Comparison of ENCODE assay signal across 8 cellular contexts in the genomic region with DNA sequence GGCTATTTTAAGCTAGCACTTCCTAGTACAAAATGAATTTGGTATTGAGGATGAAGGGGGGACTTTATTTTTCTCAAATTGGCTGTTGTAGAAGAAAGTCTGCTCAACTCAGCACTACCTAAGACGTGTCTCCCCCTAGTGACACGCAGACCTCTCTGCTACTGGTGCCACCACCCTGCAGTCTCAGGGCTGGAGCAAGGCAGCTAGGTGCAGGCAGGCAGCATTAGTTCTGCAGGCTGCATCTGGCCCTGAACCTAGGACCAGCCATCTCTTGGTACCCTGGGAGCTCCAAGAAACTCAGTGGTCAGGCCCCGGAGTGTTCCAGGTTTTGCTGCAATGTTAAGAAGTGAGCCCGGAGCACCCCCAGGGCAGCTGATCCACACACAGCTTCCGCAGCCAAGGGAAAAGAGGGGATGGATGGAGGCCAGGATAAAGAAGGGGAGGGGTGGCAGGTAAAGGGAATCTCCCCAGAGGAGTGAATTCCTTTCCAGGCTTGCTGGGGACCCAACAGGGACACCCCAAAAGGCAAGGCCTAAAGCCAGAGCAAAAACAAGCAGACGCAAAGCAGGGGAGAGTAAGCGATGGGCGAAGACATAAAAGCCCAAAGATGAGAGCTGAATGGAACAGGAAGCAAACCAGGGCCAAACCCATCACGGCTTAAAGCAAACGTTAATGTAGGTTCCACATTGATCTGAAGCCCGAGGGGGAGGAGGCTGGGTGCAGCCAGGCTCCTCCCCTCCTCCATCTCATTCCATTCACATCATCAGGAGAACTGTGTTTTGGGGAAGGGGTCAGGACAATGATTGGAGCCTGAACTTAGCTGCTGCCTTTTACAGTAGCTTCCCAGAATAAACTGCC.
A peak's percentile ranks its signal among the peaks of the same experiment; 100 is the strongest.
DNase-seq lines count a peak whose midpoint lies in the region; FAIRE-seq and TF ChIP-seq lines count a peak whose summit lies in the region.

No MANE protein-coding gene starts in this region.

- peak in 2 of 3 experiments; percentile 51 to 58 for TF ChIP-seq CTCF in ascending aorta (IDR thresholded peaks at IDR 0.05)

- no peak for FAIRE-seq in urothelium cell line (lab: Jason Lieb, UNC)

- H3K4me3 ChIP-seq in ascending aorta = peak overlapping the region; percentile 28 to 51

- peaks cover 8% of the 10 kb centered on the region for H3K27me3 Mint-ChIP-seq in activated CD4-positive, alpha-beta T cell treated with anti-CD3 and anti-CD28 coated beads, Interleukin-2, amount 10 ng/mL, durations not matched to agents 7 days and 5 days
- peaks cover 4% of the 10 kb centered on the region for H3K27me3 Mint-ChIP-seq in activated T-helper 2 cell treated with anti-CD3 and anti-CD28 coated beads, Interferon-gamma antibody, Interleukin-2, Interleukin-4, amounts not matched to agents 10 μg/mL and 5 μg/mL and 100 μg/mL, durations not matched to agents 14 hours and 24 hours and 36 hours (ENCODE audit: low read depth)

- POLR2A ChIA-PET in activated CD4-positive, alpha-beta T cell treated with anti-CD3 and anti-CD28 coated beads, Interleukin-2, amount 10 ng/mL, durations not matched to agents 7 days and 5 days (lab: Charles Lee) = no interaction called here

- peak overlapping the region; percentile 46 for H3K27ac Mint-ChIP-seq in activated CD4-positive, alpha-beta T cell treated with anti-CD3 and anti-CD28 coated beads, Interleukin-2, amount 10 ng/mL, durations not matched to agents 7 days and 5 days
- no peak overlapping the region for H3K27ac Mint-ChIP-seq in activated T-helper 2 cell treated with anti-CD3 and anti-CD28 coated beads, Interferon-gamma antibody, Interleukin-2, Interleukin-4, amounts not matched to agents 10 μg/mL and 5 μg/mL and 100 μg/mL, durations not matched to agents 14 hours and 24 hours and 36 hours

- peaks cover 25% of the 10 kb centered on the region for H3K4me1 Mint-ChIP-seq in activated CD4-positive, alpha-beta T cell treated with anti-CD3 and anti-CD28 coated beads, Interleukin-2, amount 10 ng/mL, durations not matched to agents 7 days and 5 days
- peaks cover 27% of the 10 kb centered on the region for H3K4me1 Mint-ChIP-seq in activated T-helper 2 cell treated with anti-CD3 and anti-CD28 coated beads, Interferon-gamma antibody, Interleukin-2, Interleukin-4, amounts not matched to agents 10 μg/mL and 5 μg/mL and 100 μg/mL, durations not matched to agents 14 hours and 24 hours and 36 hours (ENCODE audit: low read depth)

- peak; percentile 44 for DNase-seq in activated CD4-positive, alpha-beta T cell treated with anti-CD3 and anti-CD28 coated beads, Interleukin-2, amount 10 ng/mL, durations not matched to agents 7 days and 5 days
- DNase-seq in activated CD4-positive, alpha-beta T cell treated with anti-CD3 and anti-CD28 coated beads, Interleukin-2, amount 50 U/mL, for 1 hour = no peak
- DNase-seq in HuH-7 (ENCODE audit: low spot score) (peak; percentile 82), ascending aorta (ENCODE audit: low spot score in 2 of 2) (peak in 1 of 2 donors; percentile 68), islet precursor cell (peak; percentile 83), urothelium cell line (ENCODE audit: low spot score) (peak; percentile 25), T1000 (lab: John Stamatoyannopoulos, UW) (no peak)
- DNase-seq in activated T-helper 2 cell treated with anti-CD3 and anti-CD28 coated beads, Interferon-gamma antibody, Interleukin-2, Interleukin-4, amounts not matched to agents 10 μg/mL and 5 μg/mL and 100 μg/mL, durations not matched to agents 14 hours and 24 hours and 36 hours (ENCODE audit: low spot score) = no peak

- H3K36me3 Mint-ChIP-seq in activated CD4-positive, alpha-beta T cell treated with anti-CD3 and anti-CD28 coated beads, Interleukin-2, amount 10 ng/mL, durations not matched to agents 7 days and 5 days (ENCODE audit: low read depth) = no peaks in the 10 kb centered on the region
- no peaks in the 10 kb centered on the region for H3K36me3 Mint-ChIP-seq in activated T-helper 2 cell treated with anti-CD3 and anti-CD28 coated beads, Interferon-gamma antibody, Interleukin-2, Interleukin-4, amounts not matched to agents 10 μg/mL and 5 μg/mL and 100 μg/mL, durations not matched to agents 14 hours and 24 hours and 36 hours (ENCODE audit: low read depth)

- peaks cover 23 to 60% of the 10 kb centered on the region in 2 donors for H3K4me1 ChIP-seq in ascending aorta

- no peaks in the 10 kb centered on the region for H3K27me3 ChIP-seq in ascending aorta

- no peaks in the 10 kb centered on the region for H3K9me3 ChIP-seq in ascending aorta

- intact Hi-C loops in ascending aorta (cut with DNase I) = loop anchor here (1.0 to 10.0 kb wide), 7 partner anchors 15 to 923 kb away; no protein-coding TSS in a partner anchor
- intact Hi-C loops in activated T-helper 2 cell treated with anti-CD3 and anti-CD28 coated beads, Interferon-gamma antibody, Interleukin-2, Interleukin-4, amounts not matched to agents 10 μg/mL and 5 μg/mL and 100 μg/mL, durations not matched to agents 14 hours and 24 hours and 36 hours (cut with micrococcal nuclease) = loop anchor here (5.0 kb wide), 1 partner anchor 345 kb away; no protein-coding TSS in a partner anchor

- H3K9me3 Mint-ChIP-seq in activated CD4-positive, alpha-beta T cell treated with anti-CD3 and anti-CD28 coated beads, Interleukin-2, amount 10 ng/mL, durations not matched to agents 7 days and 5 days = no peaks in the 10 kb centered on the region
- no peaks in the 10 kb centered on the region for H3K9me3 Mint-ChIP-seq in activated T-helper 2 cell treated with anti-CD3 and anti-CD28 coated beads, Interferon-gamma antibody, Interleukin-2, Interleukin-4, amounts not matched to agents 10 μg/mL and 5 μg/mL and 100 μg/mL, durations not matched to agents 14 hours and 24 hours and 36 hours

- no peaks in the 10 kb centered on the region for H3K36me3 ChIP-seq in ascending aorta

- CTCF ChIA-PET in activated CD4-positive, alpha-beta T cell treated with anti-CD3 and anti-CD28 coated beads, Interleukin-2, amount 10 ng/mL, durations not matched to agents 7 days and 5 days (lab: Charles Lee) = interaction anchor here (0.5 to 1.0 kb wide), 2 partner anchors 12 to 158 kb away, joined by 3 to 4 read pairs; no protein-coding TSS in a partner anchor

- H3K4me3 Mint-ChIP-seq in activated CD4-positive, alpha-beta T cell treated with anti-CD3 and anti-CD28 coated beads, Interleukin-2, amount 10 ng/mL, durations not matched to agents 7 days and 5 days = no peak overlapping the region
- no peak overlapping the region for H3K4me3 Mint-ChIP-seq in activated T-helper 2 cell treated with anti-CD3 and anti-CD28 coated beads, Interferon-gamma antibody, Interleukin-2, Interleukin-4, amounts not matched to agents 10 μg/mL and 5 μg/mL and 100 μg/mL, durations not matched to agents 14 hours and 24 hours and 36 hours (ENCODE audit: low read depth)

- H3K27ac ChIP-seq in ascending aorta = peak overlapping the region; percentile 96 to 98

Comparison
In these comparisons a context has a peak if more than half of its experiments do, and no peak if none do; other contexts are left out.
1. DNase-seq: peak in activated CD4-positive, alpha-beta T cell treated with anti-CD3 and anti-CD28 coated beads, Interleukin-2, amount 10 ng/mL, durations not matched to agents 7 days and 5 days (single experiment), HuH-7 (single experiment), islet precursor cell (single experiment) and urothelium cell line (single experiment); none in activated CD4-positive, alpha-beta T cell treated with anti-CD3 and anti-CD28 coated beads, Interleukin-2, amount 50 U/mL, for 1 hour (single experiment), T1000 (single experiment) and activated T-helper 2 cell treated with anti-CD3 and anti-CD28 coated beads, Interferon-gamma antibody, Interleukin-2, Interleukin-4, amounts not matched to agents 10 μg/mL and 5 μg/mL and 100 μg/mL, durations not matched to agents 14 hours and 24 hours and 36 hours (single experiment).